Comparison of ENCODE assay signal across 1 cellular context in the genomic region with DNA sequence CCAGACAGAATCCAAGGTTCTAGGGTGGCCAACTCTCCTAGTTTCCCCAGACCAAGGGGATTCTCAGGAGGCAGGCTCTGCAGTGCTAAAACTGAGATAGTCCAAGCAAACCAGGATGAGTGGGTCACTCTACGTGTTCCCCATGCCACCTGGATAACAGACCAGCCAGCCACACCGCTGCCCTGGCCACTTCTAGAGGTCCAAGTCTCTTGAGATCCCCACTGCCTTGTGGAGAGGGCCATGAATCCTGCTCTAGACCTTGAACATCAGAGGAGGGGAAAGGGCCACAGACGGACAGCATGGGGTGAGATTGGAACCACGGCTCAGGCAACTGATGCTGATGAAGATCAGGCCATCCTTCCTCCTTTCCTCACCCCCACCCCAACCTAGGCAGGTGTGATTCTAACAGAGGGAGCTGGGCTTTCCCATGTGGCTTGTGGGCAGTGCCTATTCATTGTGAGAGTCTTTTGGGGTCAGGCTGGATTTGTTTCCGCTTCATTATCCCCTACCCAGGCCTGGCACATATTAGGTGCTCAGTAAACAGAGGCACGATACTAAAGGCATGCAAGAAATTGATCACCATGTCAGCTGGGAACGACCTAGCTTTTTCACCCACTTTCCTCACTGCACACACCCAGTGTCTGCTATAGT.
TF ChIP-seq lines count a peak whose summit lies in the region.

No MANE protein-coding gene starts in this region.

TF ChIP-seq in WTC11, 78 proteins besides CTCF, POLR2A, EP300 and RAD21 (continued from another document):
- TF ChIP-seq, protein P1, sequence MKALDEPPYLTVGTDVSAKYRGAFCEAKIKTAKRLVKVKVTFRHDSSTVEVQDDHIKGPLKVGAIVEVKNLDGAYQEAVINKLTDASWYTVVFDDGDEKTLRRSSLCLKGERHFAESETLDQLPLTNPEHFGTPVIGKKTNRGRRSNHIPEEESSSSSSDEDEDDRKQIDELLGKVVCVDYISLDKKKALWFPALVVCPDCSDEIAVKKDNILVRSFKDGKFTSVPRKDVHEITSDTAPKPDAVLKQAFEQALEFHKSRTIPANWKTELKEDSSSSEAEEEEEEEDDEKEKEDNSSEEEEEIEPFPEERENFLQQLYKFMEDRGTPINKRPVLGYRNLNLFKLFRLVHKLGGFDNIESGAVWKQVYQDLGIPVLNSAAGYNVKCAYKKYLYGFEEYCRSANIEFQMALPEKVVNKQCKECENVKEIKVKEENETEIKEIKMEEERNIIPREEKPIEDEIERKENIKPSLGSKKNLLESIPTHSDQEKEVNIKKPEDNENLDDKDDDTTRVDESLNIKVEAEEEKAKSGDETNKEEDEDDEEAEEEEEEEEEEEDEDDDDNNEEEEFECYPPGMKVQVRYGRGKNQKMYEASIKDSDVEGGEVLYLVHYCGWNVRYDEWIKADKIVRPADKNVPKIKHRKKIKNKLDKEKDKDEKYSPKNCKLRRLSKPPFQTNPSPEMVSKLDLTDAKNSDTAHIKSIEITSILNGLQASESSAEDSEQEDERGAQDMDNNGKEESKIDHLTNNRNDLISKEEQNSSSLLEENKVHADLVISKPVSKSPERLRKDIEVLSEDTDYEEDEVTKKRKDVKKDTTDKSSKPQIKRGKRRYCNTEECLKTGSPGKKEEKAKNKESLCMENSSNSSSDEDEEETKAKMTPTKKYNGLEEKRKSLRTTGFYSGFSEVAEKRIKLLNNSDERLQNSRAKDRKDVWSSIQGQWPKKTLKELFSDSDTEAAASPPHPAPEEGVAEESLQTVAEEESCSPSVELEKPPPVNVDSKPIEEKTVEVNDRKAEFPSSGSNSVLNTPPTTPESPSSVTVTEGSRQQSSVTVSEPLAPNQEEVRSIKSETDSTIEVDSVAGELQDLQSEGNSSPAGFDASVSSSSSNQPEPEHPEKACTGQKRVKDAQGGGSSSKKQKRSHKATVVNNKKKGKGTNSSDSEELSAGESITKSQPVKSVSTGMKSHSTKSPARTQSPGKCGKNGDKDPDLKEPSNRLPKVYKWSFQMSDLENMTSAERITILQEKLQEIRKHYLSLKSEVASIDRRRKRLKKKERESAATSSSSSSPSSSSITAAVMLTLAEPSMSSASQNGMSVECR (CRISPR knock-in tag; IDR thresholded peaks at IDR 0.05; ENCODE audit: borderline replicate concordance): no peak
- TF ChIP-seq ZBTB21 (CRISPR knock-in tag; IDR thresholded peaks at IDR 0.05; ENCODE audit: borderline replicate concordance) (no peak), RORB (CRISPR knock-in tag; IDR thresholded peaks at IDR 0.05) (no peak), ATF6 (CRISPR knock-in tag; IDR thresholded peaks at IDR 0.05) (no peak), HMGA2 (CRISPR knock-in tag; IDR thresholded peaks at IDR 0.05) (no peak), ZNF671 (CRISPR knock-in tag; IDR thresholded peaks at IDR 0.05) (no peak), PREB (CRISPR knock-in tag; IDR thresholded peaks at IDR 0.05; ENCODE audit: borderline replicate concordance) (no peak)
- TF ChIP-seq, protein P2, sequence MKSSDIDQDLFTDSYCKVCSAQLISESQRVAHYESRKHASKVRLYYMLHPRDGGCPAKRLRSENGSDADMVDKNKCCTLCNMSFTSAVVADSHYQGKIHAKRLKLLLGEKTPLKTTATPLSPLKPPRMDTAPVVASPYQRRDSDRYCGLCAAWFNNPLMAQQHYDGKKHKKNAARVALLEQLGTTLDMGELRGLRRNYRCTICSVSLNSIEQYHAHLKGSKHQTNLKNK (CRISPR knock-in tag; IDR thresholded peaks at IDR 0.05): no peak
